ENCODE assay signal across 25 cellular contexts in the genomic region with DNA sequence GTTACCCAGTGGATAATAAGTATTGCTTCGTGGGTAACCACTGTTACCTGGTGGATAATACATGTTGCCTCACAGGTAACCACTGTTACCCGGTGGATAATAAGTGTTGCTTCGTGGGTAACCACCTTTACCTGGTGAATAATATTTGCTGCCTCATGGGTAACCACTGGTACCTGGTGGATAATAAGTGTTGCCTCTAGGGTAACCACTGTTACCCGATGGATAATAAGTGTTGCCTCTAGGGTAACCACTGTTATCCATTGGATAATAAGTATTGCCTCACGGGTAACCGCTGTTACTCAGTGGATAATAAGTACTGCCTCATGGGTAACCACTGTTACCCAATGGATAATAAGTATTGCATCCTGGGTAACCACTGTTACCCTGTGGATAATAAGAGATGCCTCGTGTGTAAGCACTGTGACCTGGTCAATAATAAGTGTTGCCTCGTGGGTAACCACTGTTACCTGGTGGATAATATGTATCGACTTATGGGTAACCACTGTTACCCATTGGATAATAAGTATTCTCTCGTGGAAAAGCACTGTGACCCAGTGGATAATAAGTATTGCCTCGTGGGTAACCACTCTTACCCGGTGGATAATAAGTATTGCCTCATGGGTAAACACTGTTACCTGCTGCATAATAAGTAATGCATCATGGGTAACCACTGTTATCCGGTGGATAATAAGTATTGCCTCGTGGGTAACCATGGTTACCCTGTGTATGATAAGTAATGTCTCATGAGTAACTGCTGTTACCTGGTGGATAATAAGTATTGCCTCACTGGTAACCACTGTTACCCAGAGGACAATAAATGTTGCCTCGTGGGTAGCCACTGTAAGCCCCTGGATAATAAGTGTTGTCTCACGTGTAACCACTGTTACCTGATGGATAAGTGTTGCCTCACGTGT. TPM values are rescaled to one million over a fixed set of nuclear protein-coding genes. Genes with fewer than 3 reads are reported as not detected.
"Had no signal": no experiment of that assay in that cellular context is flagged by ENCODE, and none has a peak within 500 bp of the region (broad histone marks: within the 10 kb centered on the region; RNA-seq: fewer than 3 reads in every experiment).

No MANE protein-coding gene starts in this region.

- FAIRE-seq: colon, frontal cortex, small intestine had no signal

- DNase-seq: dermis blood vessel endothelial cell; heart left ventricle; hippocampal formation; naive thymus-derived CD8-positive, alpha-beta T cell; posterior cingulate gyrus; small intestine; stimulated activated CD4-positive, alpha-beta T cell treated with anti-CD3 and anti-CD28 coated beads, Interleukin-12 subunit alpha, Interleukin-12 subunit beta, amount 100 ng/mL, for 4 hours; stimulated activated naive CD4-positive, alpha-beta T cell treated with Interleukin-2 at 50 U/mL for 16 hours; trophoblast cell had no signal

- H3K27me3 ChIP-seq: heart left ventricle, neutrophil had no signal

- H3K27me3 Mint-ChIP-seq: naive thymus-derived CD8-positive, alpha-beta T cell had no signal

- H3K4me1 ChIP-seq: heart left ventricle had no signal

- H3K9me3 Mint-ChIP-seq: naive thymus-derived CD8-positive, alpha-beta T cell had no signal

- H3K27ac Mint-ChIP-seq: naive thymus-derived CD8-positive, alpha-beta T cell had no signal

- H3K4me3 Mint-ChIP-seq: naive thymus-derived CD8-positive, alpha-beta T cell had no signal

- H3K36me3 ChIP-seq: heart left ventricle, neutrophil had no signal

- H3K4me3 ChIP-seq: heart left ventricle had no signal

- H3K36me3 Mint-ChIP-seq: naive thymus-derived CD8-positive, alpha-beta T cell had no signal

- H3K27ac ChIP-seq: heart left ventricle, neutrophil had no signal

- H3K4me1 Mint-ChIP-seq: naive thymus-derived CD8-positive, alpha-beta T cell had no signal

- ATAC-seq: heart left ventricle; naive thymus-derived CD8-positive, alpha-beta T cell had no signal

RNA-seq across cellular contexts. Expression of gene NXPE4, which starts 20.1 kb away (rescaled TPM):
- total RNA-seq: dermis blood vessel endothelial cell; fibroblast of lung; frontal cortex; glomerular endothelial cell; heart left ventricle; kidney epithelial cell; liver; lung microvascular endothelial cell; mesenteric fat pad; mononuclear cell; naive thymus-derived CD8-positive, alpha-beta T cell; osteoblast; pulmonary artery endothelial cell; urinary bladder had no signal
- polyA plus RNA-seq: fibroblast of lung; heart left ventricle; liver; naive thymus-derived CD8-positive, alpha-beta T cell; neural cell; urinary bladder had no signal

RNA-seq across cellular contexts. Expression of gene NXPE1, which starts 56.0 kb away (rescaled TPM):
- total RNA-seq: dermis blood vessel endothelial cell; fibroblast of lung; frontal cortex; glomerular endothelial cell; kidney epithelial cell; liver; lung microvascular endothelial cell; mesenteric fat pad; mononuclear cell; naive thymus-derived CD8-positive, alpha-beta T cell; osteoblast; pulmonary artery endothelial cell; urinary bladder had no signal
- polyA plus RNA-seq: esophagus; fibroblast of lung; liver; naive thymus-derived CD8-positive, alpha-beta T cell; neural cell; thymus had no signal
